In genomic region chr4:153488719-153489384, GRCh38 we compare ENCODE assay signal across 8 cellular contexts. TPM values are rescaled to one million over a fixed set of nuclear protein-coding genes. Genes with fewer than 3 reads are reported as not detected.
DNase-seq lines count a peak whose midpoint lies in the region; ATAC-seq and TF ChIP-seq lines count a peak whose summit lies in the region.

No MANE protein-coding gene starts in this region.

- no TSS peak for BruUV-seq in A673 (replicated peaks; lab: Mats Ljungman, UMichigan)

- peak; percentile 32 for DNase-seq in A673 (ENCODE audit: low spot score)
- peak; percentile 47 for DNase-seq in activated CD4-positive, alpha-beta memory T cell treated with anti-CD3 and anti-CD28 coated beads, Interleukin-2, amount 10 ng/mL, durations not matched to agents 7 days and 5 days
- peak; percentile 71 for DNase-seq in left ventricle myocardium superior
- DNase-seq in superior temporal gyrus (ENCODE audit: extremely low spot score), result peak; percentile 73
- no peak for DNase-seq in GM13977 (ENCODE audit: low spot score)
- DNase-seq in effector CD8-positive, alpha-beta T cell (lab: John Stamatoyannopoulos, UW), result no peak

- H3K4me3 Mint-ChIP-seq in activated CD4-positive, alpha-beta memory T cell treated with anti-CD3 and anti-CD28 coated beads, Interleukin-2, amount 10 ng/mL, durations not matched to agents 7 days and 5 days, result peak overlapping the region; percentile 66

- H3K9me3 ChIP-seq in A673 (ENCODE audit: low read depth, low read length, poor library complexity, severe bottlenecking), result no peaks in the 10 kb centered on the region

- no peaks in the 10 kb centered on the region for H3K27me3 ChIP-seq in A673 (replicated peaks; ENCODE audit: insufficient read depth, low read depth, low read length, poor library complexity)

- in situ Hi-C loops in GM13977 (cut with MboI; ENCODE audit: low pct_unique_long_range_greater_than_20kb, low sequenced_read_pairs, unreplicated experiment), result no loop called here

- no peaks in the 10 kb centered on the region for H3K27me3 Mint-ChIP-seq in activated CD4-positive, alpha-beta memory T cell treated with anti-CD3 and anti-CD28 coated beads, Interleukin-2, amount 10 ng/mL, durations not matched to agents 7 days and 5 days

- CTCF ChIA-PET in A673 (lab: Charles Lee), result no interaction called here
- CTCF ChIA-PET in activated CD4-positive, alpha-beta memory T cell treated with anti-CD3 and anti-CD28 coated beads, Interleukin-2, amount 10 ng/mL, durations not matched to agents 7 days and 5 days (lab: Charles Lee), result interaction anchor here (0.9 to 4.2 kb wide), 10 partner anchors 9 to 155 kb away, joined by 3 to 15 read pairs (median 4); partner anchors contain the start of genes MND1 and TMEM131L

- peak overlapping the region; percentile 89 for H3K27ac Mint-ChIP-seq in activated CD4-positive, alpha-beta memory T cell treated with anti-CD3 and anti-CD28 coated beads, Interleukin-2, amount 10 ng/mL, durations not matched to agents 7 days and 5 days

- H3K36me3 Mint-ChIP-seq in activated CD4-positive, alpha-beta memory T cell treated with anti-CD3 and anti-CD28 coated beads, Interleukin-2, amount 10 ng/mL, durations not matched to agents 7 days and 5 days (ENCODE audit: low read depth), result peaks cover 13% of the 10 kb centered on the region

- H3K36me3 ChIP-seq in A673 (ENCODE audit: insufficient read depth, low read length, poor library complexity, severe bottlenecking), result no peaks in the 10 kb centered on the region

- peak; percentile 26 for ATAC-seq in GM19035 (IDR thresholded peaks at IDR 0.05; ENCODE audit: unreplicated experiment)
- ATAC-seq in HG03159 (IDR thresholded peaks at IDR 0.05; ENCODE audit: unreplicated experiment), result peak; percentile 25
- ATAC-seq in left ventricle myocardium superior, result peak; percentile 66

- POLR2A ChIA-PET in A673 (lab: Charles Lee; ENCODE audit: low non-redundant PET), result no interaction called here
- POLR2A ChIA-PET in activated CD4-positive, alpha-beta memory T cell treated with anti-CD3 and anti-CD28 coated beads, Interleukin-2, amount 10 ng/mL, durations not matched to agents 7 days and 5 days (lab: Charles Lee), result interaction anchor here (0.7 to 5.4 kb wide), 18 partner anchors 9 to 953 kb away, joined by 3 to 98 read pairs (median 4); partner anchors contain the start of genes FBXW7 and TMEM131L

- no peak overlapping the region for H3K4me3 ChIP-seq in A673 (ENCODE audit: low read depth, low read length, poor library complexity, severe bottlenecking)

- TF ChIP-seq CTCF in A673 (conservative IDR thresholded peaks at IDR 0.05; ENCODE audit: low read depth, low read length) (no peak), GM13977 (IDR thresholded peaks at IDR 0.05; ENCODE audit: extremely low read depth, insufficient read depth, missing control alignments) (no peak)

- peaks cover 41% of the 10 kb centered on the region for H3K4me1 ChIP-seq in A673 (ENCODE audit: insufficient read depth, low read length, poor library complexity, severe bottlenecking)

- H3K4me1 Mint-ChIP-seq in activated CD4-positive, alpha-beta memory T cell treated with anti-CD3 and anti-CD28 coated beads, Interleukin-2, amount 10 ng/mL, durations not matched to agents 7 days and 5 days, result peaks cover 73% of the 10 kb centered on the region

- intact Hi-C loops in A673 (cut with micrococcal nuclease; ENCODE audit: unreplicated experiment) (no loop called here), left ventricle myocardium superior (cut with micrococcal nuclease) (no loop called here)

- no peaks in the 10 kb centered on the region for H3K9me3 Mint-ChIP-seq in activated CD4-positive, alpha-beta memory T cell treated with anti-CD3 and anti-CD28 coated beads, Interleukin-2, amount 10 ng/mL, durations not matched to agents 7 days and 5 days

- peak overlapping the region; percentile 40 for H3K27ac ChIP-seq in A673 (ENCODE audit: low read depth, low read length, poor library complexity, severe bottlenecking)

RNA-seq across cellular contexts. Expression of gene TMEM131L, which starts 22.7 kb away (rescaled TPM):
- total RNA-seq in A673 (2021), result 17.0 and 18.4 TPM in 2 replicates
- total RNA-seq in activated CD4-positive, alpha-beta memory T cell treated with anti-CD3 and anti-CD28 coated beads, Interleukin-2, amount 10 ng/mL, durations not matched to agents 7 days and 5 days, result 10 to 100 TPM; 25.2 to 26.3 TPM
- 16.8 TPM for total RNA-seq in left ventricle myocardium superior

Comparison
In these comparisons a context has a peak if more than half of its experiments do, and no peak if none do; other contexts are left out.
1. DNase-seq: peak in A673 (single experiment), activated CD4-positive, alpha-beta memory T cell treated with anti-CD3 and anti-CD28 coated beads, Interleukin-2, amount 10 ng/mL, durations not matched to agents 7 days and 5 days (single experiment), left ventricle myocardium superior (single experiment) and superior temporal gyrus (single experiment); none in GM13977 (single experiment) and effector CD8-positive, alpha-beta T cell (single experiment).
2. Peak in every context shown above with its lines, with median percentiles within 50 percentile points of each other: ATAC-seq.